8 cellular contexts compared by ENCODE assay signal in the genomic region with DNA sequence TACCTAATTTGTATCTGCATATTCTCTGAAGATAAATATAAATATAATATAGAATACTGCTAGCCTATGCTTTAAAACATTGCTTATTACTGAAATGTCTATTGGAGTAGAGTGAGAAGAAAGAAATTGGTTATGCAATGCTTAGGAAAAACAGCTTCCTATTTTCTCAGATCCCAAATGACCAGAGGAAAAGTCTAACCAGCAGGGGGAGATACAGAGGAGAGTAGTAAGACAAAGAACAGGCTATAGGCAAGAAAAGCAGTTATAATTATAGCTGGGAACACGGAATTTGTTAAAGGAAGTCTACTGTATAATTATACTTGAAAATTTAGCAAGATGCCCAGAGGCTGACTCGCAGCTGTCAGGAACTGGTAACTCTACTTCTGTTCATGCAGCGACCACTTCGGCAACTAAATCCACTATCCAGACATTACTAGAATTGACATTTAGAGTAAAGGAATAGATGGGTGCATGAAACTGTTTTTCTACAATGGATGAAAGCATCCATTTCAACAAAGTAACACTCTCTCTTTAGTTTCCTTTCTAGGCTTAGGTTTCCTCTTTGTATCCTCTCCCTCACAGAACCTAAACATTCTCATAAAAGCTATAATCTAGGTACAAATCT.
DNase-seq lines count a peak whose midpoint lies in the region; ATAC-seq and TF ChIP-seq lines count a peak whose summit lies in the region.

No MANE protein-coding gene starts in this region.

- no peak for ATAC-seq in GM21447 (IDR thresholded peaks at IDR 0.05; ENCODE audit: unreplicated experiment)
- ATAC-seq in activated naive CD8-positive, alpha-beta T cell treated with anti-CD3 and anti-CD28 coated beads, Interleukin-2, amount 50 U/mL, for 24 hours = no peak

- no peaks in the 10 kb centered on the region for H3K36me3 Mint-ChIP-seq in Caco-2 (ENCODE audit: insufficient read depth, unreplicated experiment)
- H3K36me3 Mint-ChIP-seq in endodermal cell (ENCODE audit: low read depth) = peaks cover 7% of the 10 kb centered on the region
- peaks cover 3% of the 10 kb centered on the region for H3K36me3 Mint-ChIP-seq in activated naive CD8-positive, alpha-beta T cell treated with anti-CD3 and anti-CD28 coated beads, Interleukin-2, amount 50 U/mL, for 24 hours (ENCODE audit: low read depth)

- no TSS peak for BruUV-seq in Caco-2 (replicated peaks; lab: Mats Ljungman, UMichigan)

- no peak overlapping the region for H3K27ac ChIP-seq in OCI-LY3 (ENCODE audit: low read length)
- no peak overlapping the region for H3K27ac ChIP-seq in endodermal cell (ENCODE audit: low read depth, low read length)

- CTCF ChIA-PET in Caco-2 (lab: Charles Lee) = interaction anchor here (0.5 to 1.6 kb wide), 8 partner anchors 9 to 334 kb away, joined by 3 to 23 read pairs (median 3); partner anchors contain the start of gene TBC1D5

- intact Hi-C loops in Caco-2 (cut with micrococcal nuclease; ENCODE audit: unreplicated experiment) = loop anchor here (1.0 to 5.0 kb wide), 4 partner anchors 41 to 196 kb away; partner anchors contain the start of gene TBC1D5

- H3K4me2 ChIP-seq in OCI-LY3 (ENCODE audit: low read length) = no peak overlapping the region

- H3K9me3 ChIP-seq in Caco-2 = no peaks in the 10 kb centered on the region
- no peaks in the 10 kb centered on the region for H3K9me3 ChIP-seq in OCI-LY3 (ENCODE audit: insufficient read depth, low read length)
- peaks cover 7% of the 10 kb centered on the region for H3K9me3 ChIP-seq in endodermal cell (ENCODE audit: control insufficient read depth, low read length)

- TF ChIP-seq CTCF in Caco-2 (IDR thresholded peaks at IDR 0.05; ENCODE audit: insufficient read depth in 1 of 2, low read depth in 1 of 2, low read length in 1 of 2, severe bottlenecking in 1 of 2, unreplicated experiment in 1 of 2) (peak; percentile 64 to 83), OCI-LY3 (IDR thresholded peaks at IDR 0.05; ENCODE audit: low read depth, low read length) (peak; percentile 81), endodermal cell (conservative IDR thresholded peaks at IDR 0.05) (peak; percentile 91)

- H3K36me3 ChIP-seq in Caco-2 (ENCODE audit: control insufficient read depth, insufficient read depth, low read length) (no peaks in the 10 kb centered on the region), OCI-LY3 (replicated peaks; ENCODE audit: low read depth, low read length) (no peaks in the 10 kb centered on the region), endodermal cell (ENCODE audit: control insufficient read depth, insufficient read depth, low read length) (no peaks in the 10 kb centered on the region)

- H3K27me3 Mint-ChIP-seq in Caco-2 (ENCODE audit: insufficient read depth, unreplicated experiment) (no peaks in the 10 kb centered on the region), endodermal cell (ENCODE audit: insufficient read depth) (no peaks in the 10 kb centered on the region)
- H3K27me3 Mint-ChIP-seq in activated naive CD8-positive, alpha-beta T cell treated with anti-CD3 and anti-CD28 coated beads, Interleukin-2, amount 50 U/mL, for 24 hours = no peaks in the 10 kb centered on the region

- peaks cover 16% of the 10 kb centered on the region for H3K79me2 ChIP-seq in OCI-LY3 (ENCODE audit: low read length)

- H3K4me1 Mint-ChIP-seq in Caco-2 (ENCODE audit: low read depth, unreplicated experiment) (no peaks in the 10 kb centered on the region), endodermal cell (peaks cover 2% of the 10 kb centered on the region)
- peaks cover 10% of the 10 kb centered on the region for H3K4me1 Mint-ChIP-seq in activated naive CD8-positive, alpha-beta T cell treated with anti-CD3 and anti-CD28 coated beads, Interleukin-2, amount 50 U/mL, for 24 hours

- WGBS in endodermal cell (ENCODE audit: insufficient coverage in 1 of 2, insufficient read length in 1 of 2), 2 experiments = 17 to 72% methylated on average over 1 to 4 of the region's 4 CpGs

- no peak overlapping the region for H3K9ac ChIP-seq in OCI-LY3 (ENCODE audit: low read length)
- peak overlapping the region; percentile 16 for H3K9ac ChIP-seq in endodermal cell (ENCODE audit: extremely low read depth, low read length, poor library complexity, severe bottlenecking)

- H3K27ac Mint-ChIP-seq in Caco-2 (ENCODE audit: unreplicated experiment) = no peak overlapping the region
- H3K27ac Mint-ChIP-seq in endodermal cell = no peak overlapping the region
- no peak overlapping the region for H3K27ac Mint-ChIP-seq in activated naive CD8-positive, alpha-beta T cell treated with anti-CD3 and anti-CD28 coated beads, Interleukin-2, amount 50 U/mL, for 24 hours

- H3K27me3 ChIP-seq in Caco-2 (replicated peaks; ENCODE audit: control insufficient read depth, insufficient read depth, low read length) (no peaks in the 10 kb centered on the region), OCI-LY3 (ENCODE audit: low read depth, low read length) (no peaks in the 10 kb centered on the region), endodermal cell (ENCODE audit: control insufficient read depth, insufficient read depth, low read length, poor library complexity, severe bottlenecking) (no peaks in the 10 kb centered on the region)

- H3K4me3 Mint-ChIP-seq in Caco-2 (ENCODE audit: unreplicated experiment) (no peak overlapping the region), endodermal cell (no peak overlapping the region)
- no peak overlapping the region for H3K4me3 Mint-ChIP-seq in activated naive CD8-positive, alpha-beta T cell treated with anti-CD3 and anti-CD28 coated beads, Interleukin-2, amount 50 U/mL, for 24 hours

- H3K4me1 ChIP-seq in Caco-2 (peaks cover 4% of the 10 kb centered on the region), OCI-LY3 (ENCODE audit: low read length) (no peaks in the 10 kb centered on the region; the same call in 1 of the 2 replicates), endodermal cell (ENCODE audit: control insufficient read depth, insufficient read depth, low read length) (peaks cover 8% of the 10 kb centered on the region)

- DNase-seq in Caco-2 = peak in 1 of 2 experiments; percentile 67
- peak; percentile 57 for DNase-seq in HT1080 (ENCODE audit: low read depth)
- peak; percentile 49 for DNase-seq in endodermal cell
- DNase-seq in middle frontal gyrus (ENCODE audit: extremely low spot score, low spot score) = peak; percentile 68
- DNase-seq in activated naive CD8-positive, alpha-beta T cell treated with anti-CD3 and anti-CD28 coated beads, Interleukin-2, amount 50 U/mL, for 24 hours = no peak
- DNase-seq in activated gamma-delta T cell (lab: John Stamatoyannopoulos, UW) = no peak

- no peak overlapping the region for H2AFZ ChIP-seq in OCI-LY3 (ENCODE audit: low read depth, low read length)

- POLR2A ChIA-PET in Caco-2 (lab: Charles Lee) = interaction anchor here (1.1 kb wide), 1 partner anchor 97 kb away, joined by 7 read pairs; the partner anchor contains the start of gene TBC1D5

- H3K4me3 ChIP-seq in Caco-2 (ENCODE audit: low read depth, low read length) (no peak overlapping the region), OCI-LY3 (ENCODE audit: low read length) (no peak overlapping the region), endodermal cell (ENCODE audit: low read length) (no peak overlapping the region)

- peaks cover 36% of the 10 kb centered on the region for H4K20me1 ChIP-seq in OCI-LY3 (ENCODE audit: insufficient read depth, low read length)

- H3K9me3 Mint-ChIP-seq in Caco-2 (ENCODE audit: unreplicated experiment) (peaks cover 8% of the 10 kb centered on the region), endodermal cell (peaks cover 12% of the 10 kb centered on the region)
- H3K9me3 Mint-ChIP-seq in activated naive CD8-positive, alpha-beta T cell treated with anti-CD3 and anti-CD28 coated beads, Interleukin-2, amount 50 U/mL, for 24 hours = peaks cover 3% of the 10 kb centered on the region

Comparison
In these comparisons a context has a peak if more than half of its experiments do, and no peak if none do; other contexts are left out.
1. DNase-seq: peak in HT1080 (single experiment), endodermal cell (single experiment) and middle frontal gyrus (single experiment); none in activated naive CD8-positive, alpha-beta T cell treated with anti-CD3 and anti-CD28 coated beads, Interleukin-2, amount 50 U/mL, for 24 hours (single experiment) and activated gamma-delta T cell (single experiment).
2. Peak in every context shown above with its lines, with median percentiles within 50 percentile points of each other: CTCF ChIP-seq.